In the genomic region with DNA sequence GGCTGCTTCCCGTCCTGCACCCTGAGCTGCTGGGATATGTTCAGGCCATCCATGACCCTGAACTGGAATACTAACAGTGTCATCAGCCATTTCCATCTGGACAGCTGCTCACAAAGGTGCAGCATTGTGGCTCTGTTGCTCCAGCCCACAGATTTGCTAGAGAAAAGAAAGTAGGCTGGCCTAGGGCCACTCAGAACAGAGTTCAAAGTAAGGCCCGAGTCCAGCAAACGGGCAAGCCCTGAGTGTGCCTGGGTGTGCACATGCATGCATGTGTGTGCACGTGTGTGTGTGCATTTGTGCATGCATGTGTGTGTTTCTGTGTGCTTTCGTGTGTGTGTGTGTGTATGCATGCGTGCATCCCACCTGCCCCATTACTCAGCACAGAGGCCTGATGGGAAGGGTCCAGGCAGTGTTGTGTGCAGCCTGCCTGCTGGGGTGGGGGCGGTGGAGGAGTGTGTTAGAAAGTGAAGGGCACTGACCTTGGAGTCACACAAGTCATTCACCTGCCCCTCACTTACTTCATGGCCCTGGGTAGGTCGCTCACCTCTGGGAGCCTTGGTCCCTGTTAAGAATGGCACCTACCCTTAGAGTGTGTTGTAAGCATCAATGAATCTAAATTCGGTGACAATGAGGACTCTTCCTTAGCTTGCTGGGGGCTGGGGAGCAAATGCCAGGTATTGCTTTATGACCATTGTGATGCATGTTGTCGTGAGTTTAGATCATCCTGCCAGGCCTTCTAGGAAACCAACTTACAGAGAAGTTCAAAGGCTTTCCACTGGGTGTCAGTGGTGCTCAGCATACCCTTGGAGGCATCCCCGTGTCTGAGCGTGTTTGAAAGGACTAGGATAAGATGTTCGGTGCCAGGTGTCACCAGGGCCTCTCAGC, we compare ENCODE assay signal across 2 cellular contexts.
A peak's percentile ranks its signal among the peaks of the same experiment; 100 is the strongest.
TF ChIP-seq lines count a peak whose summit lies in the region.

No MANE protein-coding gene starts in this region.

TF ChIP-seq in SK-N-SH, 30 proteins besides CTCF, POLR2A, EP300 and RAD21 (continued from another document):
- TF ChIP-seq YY1 (IDR thresholded peaks at IDR 0.05; ENCODE audit: low read depth) (no peak), SMC3 (IDR thresholded peaks at IDR 0.05; ENCODE audit: low read depth, low read length) (peak; percentile 89)

TF ChIP-seq in HepG2, 621 proteins besides CTCF, POLR2A, EP300 and RAD21 (continued from another document):
- TF ChIP-seq, protein P1, sequence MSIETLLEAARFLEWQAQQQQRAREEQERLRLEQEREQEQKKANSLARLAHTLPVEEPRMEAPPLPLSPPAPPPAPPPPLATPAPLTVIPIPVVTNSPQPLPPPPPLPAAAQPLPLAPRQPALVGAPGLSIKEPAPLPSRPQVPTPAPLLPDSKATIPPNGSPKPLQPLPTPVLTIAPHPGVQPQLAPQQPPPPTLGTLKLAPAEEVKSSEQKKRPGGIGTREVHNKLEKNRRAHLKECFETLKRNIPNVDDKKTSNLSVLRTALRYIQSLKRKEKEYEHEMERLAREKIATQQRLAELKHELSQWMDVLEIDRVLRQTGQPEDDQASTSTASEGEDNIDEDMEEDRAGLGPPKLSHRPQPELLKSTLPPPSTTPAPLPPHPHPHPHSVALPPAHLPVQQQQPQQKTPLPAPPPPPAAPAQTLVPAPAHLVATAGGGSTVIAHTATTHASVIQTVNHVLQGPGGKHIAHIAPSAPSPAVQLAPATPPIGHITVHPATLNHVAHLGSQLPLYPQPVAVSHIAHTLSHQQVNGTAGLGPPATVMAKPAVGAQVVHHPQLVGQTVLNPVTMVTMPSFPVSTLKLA (IDR thresholded peaks at IDR 0.05), result peak; percentile 78
- peak; percentile 78 for TF ChIP-seq STAG1 (CRISPR knock-in tag; IDR thresholded peaks at IDR 0.05)
